19 cellular contexts compared by ENCODE assay signal in genomic region chr6:34003962-34004361, GRCh38.
DNase-seq lines count a peak whose midpoint lies in the region; ATAC-seq and TF ChIP-seq lines count a peak whose summit lies in the region.
"Had no signal": no experiment of that assay in that cellular context is flagged by ENCODE, and none has a peak within 500 bp of the region (broad histone marks: within the 10 kb centered on the region; RNA-seq: fewer than 3 reads in every experiment).

No MANE protein-coding gene starts in this region.

- intact Hi-C loops in colonic mucosa (cut with DNase I): no loop called here
- intact Hi-C loops in transverse colon (cut with DNase I; ENCODE audit: low total_unique reads): no loop called here

- H3K36me3 ChIP-seq in colonic mucosa (no peaks in the 10 kb centered on the region), transverse colon (no peaks in the 10 kb centered on the region)
- H3K36me3 ChIP-seq: BE2C, BLaER1 had no signal

- ATAC-seq in HG03520 (IDR thresholded peaks at IDR 0.05; ENCODE audit: unreplicated experiment): no peak
- ATAC-seq: GM12878 had no signal

- DNase-seq in colonic mucosa: no peak
- no peak for DNase-seq in transverse colon
- no peak for DNase-seq in dermis blood vessel endothelial cell
- DNase-seq: 8988T; ACHN; BE2C; C1 segment of cervical spinal cord; CD4-positive, alpha-beta memory T cell; CD4-positive, CD25-positive, alpha-beta regulatory T cell; COR-L47; DMS 273 treated with DMSO at 0.1 percent for 48 hours; DMS79; DND-41; EL; GDM1 had no signal

- H3K4me1 ChIP-seq in colonic mucosa (no peaks in the 10 kb centered on the region), transverse colon (peaks cover 0 to 10% (median 0%) of the 10 kb centered on the region in 4 donors)
- H3K4me1 ChIP-seq: BE2C, BLaER1 had no signal

- no peak overlapping the region for H3K9ac ChIP-seq in colonic mucosa (ENCODE audit: low read depth in 2 of 2, low read length in 2 of 2)
- H3K9ac ChIP-seq: BLaER1 had no signal

- no peak for TF ChIP-seq EP300 in transverse colon (IDR thresholded peaks at IDR 0.05; ENCODE audit: low read depth)

- H3K4me3 ChIP-seq in colonic mucosa: no peak overlapping the region
- no peak overlapping the region for H3K4me3 ChIP-seq in transverse colon
- H3K4me3 ChIP-seq: BLaER1, GM12878 had no signal

- in situ Hi-C loops in transverse colon (cut with MboI; ENCODE audit: low pct_ligation_motif_present in 1 of 4, low pct_unique_long_range_greater_than_20kb in 1 of 4, low sequenced_read_pairs in 3 of 4): no loop called here

- no peak for TF ChIP-seq POLR2A in transverse colon (IDR thresholded peaks at IDR 0.05)

- no peak for TF ChIP-seq CTCF in VCaP (conservative IDR thresholded peaks at IDR 0.05)
- TF ChIP-seq CTCF in colonic mucosa (IDR thresholded peaks at IDR 0.05): no peak
- no peak for TF ChIP-seq CTCF in transverse colon (IDR thresholded peaks at IDR 0.05)

- H3K27me3 ChIP-seq in colonic mucosa (no peaks in the 10 kb centered on the region), transverse colon (no peaks in the 10 kb centered on the region)
- H3K27me3 ChIP-seq: BE2C, BLaER1 had no signal

- H3K27ac ChIP-seq in VCaP (peak overlapping the region; percentile 42; the same call in 1 of the 2 replicates), colonic mucosa (peak overlapping the region; percentile 59), transverse colon (peak overlapping the region in 3 of 4 donors; percentile 39 to 60 (median 55))
- H3K27ac ChIP-seq: BLaER1 had no signal

- no peaks in the 10 kb centered on the region for H3K9me3 ChIP-seq in colonic mucosa
- H3K9me3 ChIP-seq in transverse colon: no peaks in the 10 kb centered on the region
